Comparison of ENCODE assay signal across 1 cellular context in the genomic region with DNA sequence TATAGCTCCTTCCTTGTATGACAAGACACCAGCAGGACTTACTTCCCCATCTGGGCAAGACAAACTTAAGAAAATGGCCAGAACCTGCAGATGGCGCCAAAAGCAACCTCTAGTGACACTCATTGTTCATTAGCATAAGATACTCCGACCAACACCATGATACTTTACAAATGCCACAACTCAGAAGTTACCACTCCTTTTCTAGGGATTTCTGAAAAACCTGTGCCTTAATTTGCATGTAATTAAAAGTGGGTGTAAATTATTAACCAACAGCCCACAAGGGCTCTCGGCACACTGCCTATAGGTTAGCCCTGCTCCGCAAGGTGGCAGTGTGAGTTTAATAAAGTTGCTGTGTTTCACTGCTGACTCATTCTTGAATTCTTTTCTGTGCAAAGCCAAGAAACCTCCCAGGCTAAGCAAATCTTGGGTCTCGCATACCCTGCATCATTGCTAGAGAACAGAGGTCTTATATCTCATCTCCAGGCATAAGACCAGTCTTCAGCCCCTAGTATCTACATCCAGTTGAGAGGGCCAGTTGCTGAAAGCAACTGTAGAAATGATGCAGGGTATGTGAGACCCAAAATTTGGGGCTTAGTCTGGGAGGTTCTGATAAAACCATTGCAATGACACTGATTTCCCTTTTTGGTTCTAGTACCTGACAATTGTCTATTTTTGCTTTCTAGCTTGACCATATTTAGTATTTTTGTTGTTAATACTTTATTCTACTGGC.
TF ChIP-seq lines count a peak whose summit lies in the region.

No MANE protein-coding gene starts in this region.

TF ChIP-seq in K562, 482 proteins besides CTCF, POLR2A, EP300 and RAD21 (continued from another document and continues in another):
- TF ChIP-seq ATF6 (CRISPR knock-in tag; IDR thresholded peaks at IDR 0.05) (no peak), ZNF277 (CRISPR knock-in tag; IDR thresholded peaks at IDR 0.05; ENCODE audit: borderline replicate concordance) (no peak), ZNF785 (CRISPR knock-in tag; IDR thresholded peaks at IDR 0.05) (no peak), SRSF3 (IDR thresholded peaks at IDR 0.05; ENCODE audit: insufficient read depth, low read length) (no peak), FUS (optimal IDR thresholded peaks at IDR 0.05; ENCODE audit: low read depth, low read length) (no peak), SMAD2 (IDR thresholded peaks at IDR 0.05; ENCODE audit: low read depth, low read length) (no peak), ATF7 (IDR thresholded peaks at IDR 0.05) (peak; percentile 89), NFIX (CRISPR knock-in tag; IDR thresholded peaks at IDR 0.05; ENCODE audit: low read depth) (no peak), RBM34 (IDR thresholded peaks at IDR 0.05; ENCODE audit: borderline replicate concordance, insufficient read depth, low read length) (no peak), RBFOX2 (IDR thresholded peaks at IDR 0.05; ENCODE audit: low read depth, low read length) (no peak), ZNF165 (CRISPR knock-in tag; IDR thresholded peaks at IDR 0.05; ENCODE audit: borderline replicate concordance) (no peak), ZBED1 (IDR thresholded peaks at IDR 0.05) (no peak), ELF1 (tag; IDR thresholded peaks at IDR 0.05) (peak; percentile 53), RBM39 (optimal IDR thresholded peaks at IDR 0.05; ENCODE audit: low read depth, low read length) (no peak), ZNF717 (CRISPR knock-in tag; IDR thresholded peaks at IDR 0.05) (no peak), ZNF232 (CRISPR knock-in tag; IDR thresholded peaks at IDR 0.05) (no peak), ZNF583 (CRISPR knock-in tag; IDR thresholded peaks at IDR 0.05) (no peak), RBM22 (IDR thresholded peaks at IDR 0.05; ENCODE audit: low read depth, low read length, poor library complexity, severe bottlenecking) (no peak), SRSF7 (optimal IDR thresholded peaks at IDR 0.05; ENCODE audit: low read depth, low read length) (no peak), ILF3 (IDR thresholded peaks at IDR 0.05; ENCODE audit: borderline replicate concordance) (no peak), ZNF324 (CRISPR knock-in tag; IDR thresholded peaks at IDR 0.05) (no peak), PCBP2 (IDR thresholded peaks at IDR 0.05; ENCODE audit: low read depth, low read length, poor library complexity, severe bottlenecking) (no peak), MCM3 (IDR thresholded peaks at IDR 0.05) (no peak), RFX1 (IDR thresholded peaks at IDR 0.05) (no peak), TBL1XR1 (IDR thresholded peaks at IDR 0.05; ENCODE audit: low read length in 2 of 2) (peak in 1 of 2 experiments; percentile 7; a peak in 1 of 4 replicates), COPS2 (conservative IDR thresholded peaks at IDR 0.05) (no peak), NEUROD1 (IDR thresholded peaks at IDR 0.05; ENCODE audit: borderline replicate concordance, low read depth, low read length, partially characterized antibody) (peak; percentile 62), TFAP4 (CRISPR knock-in tag; IDR thresholded peaks at IDR 0.05; ENCODE audit: borderline replicate concordance) (no peak), CBX2 (IDR thresholded peaks at IDR 0.05; ENCODE audit: insufficient read depth, low read length, poor library complexity, severe bottlenecking) (no peak), TCF7 (IDR thresholded peaks at IDR 0.05; ENCODE audit: borderline replicate concordance) (no peak; the same call in 1 of the 2 replicates), SRSF1 (IDR thresholded peaks at IDR 0.05; ENCODE audit: low read depth, low read length) (no peak), KLF13 (tag; IDR thresholded peaks at IDR 0.05; ENCODE audit: borderline replicate concordance, low read depth) (no peak), TEAD4 (IDR thresholded peaks at IDR 0.05; ENCODE audit: low read length) (peak; percentile 54; the same call in 1 of the 2 replicates), TEAD4 (CRISPR knock-in tag; IDR thresholded peaks at IDR 0.05; ENCODE audit: borderline replicate concordance) (no peak), GATAD2B (IDR thresholded peaks at IDR 0.05; ENCODE audit: borderline replicate concordance) (0 out of 2 replicates have a peak, but pooled peaks have one; percentile 59), NR0B1 (IDR thresholded peaks at IDR 0.05; ENCODE audit: partially characterized antibody) (no peak), MTA2 (IDR thresholded peaks at IDR 0.05; ENCODE audit: low read depth) (peak; percentile 37; the same call in 1 of the 2 replicates), ZNF12 (CRISPR knock-in tag; IDR thresholded peaks at IDR 0.05) (no peak), THAP7 (CRISPR knock-in tag; IDR thresholded peaks at IDR 0.05) (no peak), ZKSCAN8 (CRISPR knock-in tag; IDR thresholded peaks at IDR 0.05) (no peak), ZNF263 (CRISPR knock-in tag; IDR thresholded peaks at IDR 0.05; ENCODE audit: borderline replicate concordance) (no peak), ELF2 (CRISPR knock-in tag; IDR thresholded peaks at IDR 0.05) (no peak), ZNF316 (IDR thresholded peaks at IDR 0.05) (peak; percentile 93), ZNF212 (CRISPR knock-in tag; IDR thresholded peaks at IDR 0.05) (no peak), SP2 (IDR thresholded peaks at IDR 0.05; ENCODE audit: extremely low read depth, low read depth, low read length, poor library complexity, severe bottlenecking) (no peak)
- TF ChIP-seq, protein P1, sequence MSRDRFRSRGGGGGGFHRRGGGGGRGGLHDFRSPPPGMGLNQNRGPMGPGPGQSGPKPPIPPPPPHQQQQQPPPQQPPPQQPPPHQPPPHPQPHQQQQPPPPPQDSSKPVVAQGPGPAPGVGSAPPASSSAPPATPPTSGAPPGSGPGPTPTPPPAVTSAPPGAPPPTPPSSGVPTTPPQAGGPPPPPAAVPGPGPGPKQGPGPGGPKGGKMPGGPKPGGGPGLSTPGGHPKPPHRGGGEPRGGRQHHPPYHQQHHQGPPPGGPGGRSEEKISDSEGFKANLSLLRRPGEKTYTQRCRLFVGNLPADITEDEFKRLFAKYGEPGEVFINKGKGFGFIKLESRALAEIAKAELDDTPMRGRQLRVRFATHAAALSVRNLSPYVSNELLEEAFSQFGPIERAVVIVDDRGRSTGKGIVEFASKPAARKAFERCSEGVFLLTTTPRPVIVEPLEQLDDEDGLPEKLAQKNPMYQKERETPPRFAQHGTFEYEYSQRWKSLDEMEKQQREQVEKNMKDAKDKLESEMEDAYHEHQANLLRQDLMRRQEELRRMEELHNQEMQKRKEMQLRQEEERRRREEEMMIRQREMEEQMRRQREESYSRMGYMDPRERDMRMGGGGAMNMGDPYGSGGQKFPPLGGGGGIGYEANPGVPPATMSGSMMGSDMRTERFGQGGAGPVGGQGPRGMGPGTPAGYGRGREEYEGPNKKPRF (IDR thresholded peaks at IDR 0.05; ENCODE audit: low read depth, low read length): no peak
- TF ChIP-seq, protein P2, sequence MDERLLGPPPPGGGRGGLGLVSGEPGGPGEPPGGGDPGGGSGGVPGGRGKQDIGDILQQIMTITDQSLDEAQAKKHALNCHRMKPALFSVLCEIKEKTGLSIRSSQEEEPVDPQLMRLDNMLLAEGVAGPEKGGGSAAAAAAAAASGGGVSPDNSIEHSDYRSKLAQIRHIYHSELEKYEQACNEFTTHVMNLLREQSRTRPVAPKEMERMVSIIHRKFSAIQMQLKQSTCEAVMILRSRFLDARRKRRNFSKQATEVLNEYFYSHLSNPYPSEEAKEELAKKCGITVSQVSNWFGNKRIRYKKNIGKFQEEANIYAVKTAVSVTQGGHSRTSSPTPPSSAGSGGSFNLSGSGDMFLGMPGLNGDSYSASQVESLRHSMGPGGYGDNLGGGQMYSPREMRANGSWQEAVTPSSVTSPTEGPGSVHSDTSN (CRISPR knock-in tag; IDR thresholded peaks at IDR 0.05; ENCODE audit: low read depth): no peak
- TF ChIP-seq, protein P2 (tag; conservative IDR thresholded peaks at IDR 0.05; ENCODE audit: low read depth): peak; percentile 58
- TF ChIP-seq, protein P3, sequence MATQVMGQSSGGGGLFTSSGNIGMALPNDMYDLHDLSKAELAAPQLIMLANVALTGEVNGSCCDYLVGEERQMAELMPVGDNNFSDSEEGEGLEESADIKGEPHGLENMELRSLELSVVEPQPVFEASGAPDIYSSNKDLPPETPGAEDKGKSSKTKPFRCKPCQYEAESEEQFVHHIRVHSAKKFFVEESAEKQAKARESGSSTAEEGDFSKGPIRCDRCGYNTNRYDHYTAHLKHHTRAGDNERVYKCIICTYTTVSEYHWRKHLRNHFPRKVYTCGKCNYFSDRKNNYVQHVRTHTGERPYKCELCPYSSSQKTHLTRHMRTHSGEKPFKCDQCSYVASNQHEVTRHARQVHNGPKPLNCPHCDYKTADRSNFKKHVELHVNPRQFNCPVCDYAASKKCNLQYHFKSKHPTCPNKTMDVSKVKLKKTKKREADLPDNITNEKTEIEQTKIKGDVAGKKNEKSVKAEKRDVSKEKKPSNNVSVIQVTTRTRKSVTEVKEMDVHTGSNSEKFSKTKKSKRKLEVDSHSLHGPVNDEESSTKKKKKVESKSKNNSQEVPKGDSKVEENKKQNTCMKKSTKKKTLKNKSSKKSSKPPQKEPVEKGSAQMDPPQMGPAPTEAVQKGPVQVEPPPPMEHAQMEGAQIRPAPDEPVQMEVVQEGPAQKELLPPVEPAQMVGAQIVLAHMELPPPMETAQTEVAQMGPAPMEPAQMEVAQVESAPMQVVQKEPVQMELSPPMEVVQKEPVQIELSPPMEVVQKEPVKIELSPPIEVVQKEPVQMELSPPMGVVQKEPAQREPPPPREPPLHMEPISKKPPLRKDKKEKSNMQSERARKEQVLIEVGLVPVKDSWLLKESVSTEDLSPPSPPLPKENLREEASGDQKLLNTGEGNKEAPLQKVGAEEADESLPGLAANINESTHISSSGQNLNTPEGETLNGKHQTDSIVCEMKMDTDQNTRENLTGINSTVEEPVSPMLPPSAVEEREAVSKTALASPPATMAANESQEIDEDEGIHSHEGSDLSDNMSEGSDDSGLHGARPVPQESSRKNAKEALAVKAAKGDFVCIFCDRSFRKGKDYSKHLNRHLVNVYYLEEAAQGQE (CRISPR knock-in tag; IDR thresholded peaks at IDR 0.05; ENCODE audit: low read depth): no peak
- TF ChIP-seq, protein P4, sequence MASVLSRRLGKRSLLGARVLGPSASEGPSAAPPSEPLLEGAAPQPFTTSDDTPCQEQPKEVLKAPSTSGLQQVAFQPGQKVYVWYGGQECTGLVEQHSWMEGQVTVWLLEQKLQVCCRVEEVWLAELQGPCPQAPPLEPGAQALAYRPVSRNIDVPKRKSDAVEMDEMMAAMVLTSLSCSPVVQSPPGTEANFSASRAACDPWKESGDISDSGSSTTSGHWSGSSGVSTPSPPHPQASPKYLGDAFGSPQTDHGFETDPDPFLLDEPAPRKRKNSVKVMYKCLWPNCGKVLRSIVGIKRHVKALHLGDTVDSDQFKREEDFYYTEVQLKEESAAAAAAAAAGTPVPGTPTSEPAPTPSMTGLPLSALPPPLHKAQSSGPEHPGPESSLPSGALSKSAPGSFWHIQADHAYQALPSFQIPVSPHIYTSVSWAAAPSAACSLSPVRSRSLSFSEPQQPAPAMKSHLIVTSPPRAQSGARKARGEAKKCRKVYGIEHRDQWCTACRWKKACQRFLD (CRISPR knock-in tag; IDR thresholded peaks at IDR 0.05): no peak
